Comparison of ENCODE assay signal across 8 cellular contexts in the genomic region with DNA sequence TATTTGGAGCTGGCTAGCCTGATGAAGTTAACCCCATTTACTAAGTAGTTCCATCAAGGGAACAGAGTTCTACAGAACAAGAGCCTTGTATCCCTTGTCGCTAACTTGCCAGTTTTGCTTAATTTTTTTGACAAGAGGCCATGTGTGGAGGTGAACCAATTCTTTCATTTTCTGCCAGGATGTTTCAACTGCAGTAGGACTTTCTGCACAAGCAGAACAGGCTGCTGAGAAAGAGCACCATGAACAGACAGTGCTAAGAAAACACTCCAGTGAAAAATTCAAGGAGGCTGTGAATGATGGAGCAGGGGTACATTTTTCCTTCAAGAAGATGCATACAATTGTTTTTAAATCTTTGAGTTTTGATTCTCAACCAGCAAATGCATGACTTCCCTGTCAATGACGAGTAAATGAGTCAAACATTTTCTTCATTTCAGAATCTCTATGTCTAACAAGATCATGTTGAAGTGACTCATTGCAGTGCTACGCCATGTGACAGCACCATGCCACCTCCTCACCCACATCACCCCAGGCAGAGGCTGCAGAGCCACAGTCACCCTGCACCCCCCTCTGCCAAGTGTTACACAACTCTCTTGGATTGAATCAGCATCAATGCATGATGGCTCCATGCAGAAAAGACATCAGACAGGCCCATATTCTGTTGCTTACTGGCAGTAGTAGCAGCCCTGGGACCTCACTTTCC.
A peak's percentile ranks its signal among the peaks of the same experiment; 100 is the strongest.
DNase-seq lines count a peak whose midpoint lies in the region; ATAC-seq and TF ChIP-seq lines count a peak whose summit lies in the region.

No MANE protein-coding gene starts in this region.

- H3K36me3 ChIP-seq in heart right ventricle = no peaks in the 10 kb centered on the region

- ATAC-seq in heart right ventricle (peak in 4 of 8 donors; percentile 57 to 77 (median 64)), Right ventricle myocardium inferior (no peak)

- 80 to 82% methylated on average over 3 of the region's 3 CpGs for WGBS in heart right ventricle, 2 donors

- intact Hi-C loops in heart right ventricle (cut with DNase I) = loop anchor here in 5 of 10 donors (5.0 to 10.0 kb wide), 7 partner anchors 46 to 341 kb away; a partner anchor contains a TSS
- intact Hi-C loops in Right ventricle myocardium inferior (cut with DNase I) = loop anchor here (10.0 kb wide), 1 partner anchor 159 kb away; no protein-coding TSS in a partner anchor

- peak overlapping the region in 7 of 10 donors; percentile 5 to 84 (median 69) for H3K27ac ChIP-seq in heart right ventricle

- H3K4me1 ChIP-seq in heart right ventricle = peaks cover 6 to 51% (median 33%) of the 10 kb centered on the region in 9 donors

- DNase-seq in heart right ventricle (peak in 1 of 2 donors; percentile 27), Right ventricle myocardium inferior (ENCODE audit: missing footprints) (no peak), glomerular visceral epithelial cell (ENCODE audit: extremely low spot score) (peak; percentile 76), NCI-H1417 treated with DMSO at 0.1 percent for 48 hours (lab: John Stamatoyannopoulos, UW) (no peak), GM19240 (ENCODE audit: insufficient read length, low spot score) (no peak), NCI-H526 treated with DMSO at 0.1 percent for 48 hours (lab: John Stamatoyannopoulos, UW) (no peak)
- peak; percentile 82 to 84 for DNase-seq in activated T-cell treated with anti-CD3 and anti-CD28 coated beads, Interleukin-2, amount 50 U/mL, for 48 hours
- peak; percentile 2 to 31 (median 21) for DNase-seq in stimulated activated CD4-positive, alpha-beta T cell treated with anti-CD3 and anti-CD28 coated beads, TNF-alpha, amount 100 ng/mL, for 4 hours (ENCODE audit: low read depth in 3 of 3)

- no peak overlapping the region for H3K4me3 ChIP-seq in heart right ventricle

- no peaks in the 10 kb centered on the region for H3K9me3 ChIP-seq in heart right ventricle

- H3K27me3 ChIP-seq in heart right ventricle = no peaks in the 10 kb centered on the region

- no peak for TF ChIP-seq CTCF in heart right ventricle (IDR thresholded peaks at IDR 0.05)

Comparison
In these comparisons a context has a peak if more than half of its experiments do, and no peak if none do; other contexts are left out.
1. DNase-seq: peak in activated T-cell treated with anti-CD3 and anti-CD28 coated beads, Interleukin-2, amount 50 U/mL, for 48 hours (2 of 2), glomerular visceral epithelial cell (single experiment) and stimulated activated CD4-positive, alpha-beta T cell treated with anti-CD3 and anti-CD28 coated beads, TNF-alpha, amount 100 ng/mL, for 4 hours (3 of 3); none in Right ventricle myocardium inferior (single experiment), NCI-H1417 treated with DMSO at 0.1 percent for 48 hours (single experiment), GM19240 (single experiment) and NCI-H526 treated with DMSO at 0.1 percent for 48 hours (single experiment).